In the genomic region with DNA sequence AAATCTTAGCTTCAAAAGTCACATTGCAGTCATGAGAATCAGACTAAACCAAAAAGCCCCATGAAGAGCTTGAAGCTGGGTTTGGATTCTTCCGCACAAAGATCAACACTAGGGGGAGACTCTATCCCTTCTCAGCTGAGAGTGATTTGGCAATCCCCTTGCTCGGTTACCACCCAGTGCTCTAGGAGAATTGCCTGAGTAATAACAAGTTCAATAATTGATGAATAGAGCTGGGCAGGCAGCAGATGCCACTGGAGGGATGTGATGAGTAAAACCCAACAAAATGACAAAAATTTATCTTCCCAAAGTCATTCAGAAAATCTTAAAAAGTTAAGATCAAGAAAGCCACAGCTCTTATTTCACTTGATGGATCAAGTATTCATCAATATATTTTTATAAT, we compare ENCODE assay signal across 8 cellular contexts.
A peak's percentile ranks its signal among the peaks of the same experiment; 100 is the strongest.
DNase-seq lines count a peak whose midpoint lies in the region; ATAC-seq and TF ChIP-seq lines count a peak whose summit lies in the region.

No MANE protein-coding gene starts in this region.

- no peaks in the 10 kb centered on the region for H3K36me3 Mint-ChIP-seq in T-helper 17 cell (ENCODE audit: low read depth)

- H3K9me3 ChIP-seq in AG04450 (ENCODE audit: control insufficient read depth, insufficient read depth, low read length) = no peaks in the 10 kb centered on the region
- no peaks in the 10 kb centered on the region for H3K9me3 ChIP-seq in T-helper 17 cell (ENCODE audit: control insufficient read depth, low read length, poor library complexity, severe bottlenecking)

- no peak overlapping the region for H3K4me3 Mint-ChIP-seq in T-helper 17 cell

- H3K4me3 ChIP-seq in AG04450 (ENCODE audit: low read depth, low read length) (no peak overlapping the region), GM12875 (ENCODE audit: low read depth, low read length) (no peak overlapping the region)

- peak; percentile 90 for ATAC-seq in HG02678 (IDR thresholded peaks at IDR 0.05; ENCODE audit: unreplicated experiment)
- ATAC-seq in T-helper 17 cell = peak; percentile 98

- H3K27ac Mint-ChIP-seq in T-helper 17 cell = no peak overlapping the region

- H3K27ac ChIP-seq in AG04450 (ENCODE audit: low read depth, low read length) = no peak overlapping the region

- CTCF ChIA-PET in AG04450 (lab: Charles Lee) = interaction anchor here (0.6 to 6.2 kb wide), 86 partner anchors 8 to 585 kb away, joined by 3 to 133 read pairs (median 4); partner anchors contain the start of gene ARID2

- DNase-seq in AG04450 (ENCODE audit: low read depth, low spot score) = peak; percentile 62
- peak; percentile 91 for DNase-seq in NCI-H1092 treated with DMSO at 0.1 percent for 48 hours (lab: John Stamatoyannopoulos, UW)
- peak in 1 of 3 donors; percentile 19 for DNase-seq in T-helper 17 cell
- DNase-seq in central memory CD4-positive, alpha-beta T cell = peak; percentile 49
- peak; percentile 86 for DNase-seq in kidney tubule cell (ENCODE audit: low spot score)
- peak; percentile 1 to 18 (median 6) for DNase-seq in stimulated activated CD4-positive, alpha-beta T cell treated with anti-CD3 and anti-CD28 coated beads, TNF-alpha, amount 100 ng/mL, for 4 hours (ENCODE audit: low read depth in 3 of 3)

- TF ChIP-seq CTCF in AG04450 (IDR thresholded peaks at IDR 0.05; ENCODE audit: low read depth, low read length) (peak; percentile 93), GM12875 (IDR thresholded peaks at IDR 0.05; ENCODE audit: borderline replicate concordance, insufficient read depth, low read depth, low read length) (peak; percentile 69; the same call in 1 of the 2 replicates)

- peaks cover 2% of the 10 kb centered on the region for H3K4me1 Mint-ChIP-seq in T-helper 17 cell

- peaks cover 17% of the 10 kb centered on the region for H3K27me3 Mint-ChIP-seq in T-helper 17 cell

- no peaks in the 10 kb centered on the region for H3K27me3 ChIP-seq in AG04450 (ENCODE audit: control insufficient read depth, insufficient read depth, low read length)

- POLR2A ChIA-PET in AG04450 (lab: Yijun Ruan, JAX) = interaction anchor here (0.6 to 1.2 kb wide), 2 partner anchors 183 to 185 kb away, joined by 4 to 5 read pairs; partner anchors contain the start of gene ARID2
